Comparison of ENCODE assay signal across 1 cellular context in the genomic region with DNA sequence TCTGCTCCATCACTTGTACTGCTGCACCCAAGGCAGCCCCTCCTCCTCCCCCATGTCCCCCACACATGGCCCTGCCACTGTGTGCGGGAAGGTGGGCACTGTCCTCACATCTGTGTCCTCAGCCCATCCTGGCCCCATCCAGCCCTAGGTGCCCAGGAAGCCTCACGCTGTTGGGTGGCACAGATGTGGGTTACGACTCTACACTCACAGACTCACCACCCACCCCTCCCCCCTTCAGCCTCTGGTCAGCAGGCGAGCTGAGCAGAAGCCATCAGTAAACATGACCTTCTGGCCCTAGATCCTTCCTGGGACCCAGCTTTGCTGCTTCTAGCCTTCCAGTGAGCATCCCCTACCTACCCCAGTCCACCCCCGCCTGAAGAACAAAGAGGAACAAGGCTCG.
TF ChIP-seq lines count a peak whose summit lies in the region.

No MANE protein-coding gene starts in this region.

TF ChIP-seq in H1, 55 proteins besides CTCF, POLR2A, EP300 and RAD21:
- TF ChIP-seq MAFK (IDR thresholded peaks at IDR 0.05; ENCODE audit: low read depth, low read length) (no peak), CHD1 (IDR thresholded peaks at IDR 0.05; ENCODE audit: low read depth, low read length) (no peak), HDAC2 (IDR thresholded peaks at IDR 0.05; ENCODE audit: borderline replicate concordance in 1 of 2, low read depth in 2 of 2, low read length in 2 of 2) (no peak), SP1 (IDR thresholded peaks at IDR 0.05; ENCODE audit: low read depth, low read length) (no peak), CEBPB (IDR thresholded peaks at IDR 0.05; ENCODE audit: low read depth, low read length) (no peak), SIX5 (IDR thresholded peaks at IDR 0.05; ENCODE audit: low read depth, low read length) (no peak), YY1 (IDR thresholded peaks at IDR 0.05; ENCODE audit: low read depth, low read length) (no peak), SIRT6 (IDR thresholded peaks at IDR 0.05; ENCODE audit: low read length) (no peak), SIN3A (conservative IDR thresholded peaks at IDR 0.05 in 1 of 2, IDR thresholded peaks at IDR 0.05 in 1 of 2; ENCODE audit: low read depth in 1 of 2, low read length in 2 of 2) (no peak), SAP30 (IDR thresholded peaks at IDR 0.05; ENCODE audit: insufficient read depth, insufficient replicate concordance, low read length) (no peak)
